1 cellular context compared by ENCODE assay signal in the genomic region with DNA sequence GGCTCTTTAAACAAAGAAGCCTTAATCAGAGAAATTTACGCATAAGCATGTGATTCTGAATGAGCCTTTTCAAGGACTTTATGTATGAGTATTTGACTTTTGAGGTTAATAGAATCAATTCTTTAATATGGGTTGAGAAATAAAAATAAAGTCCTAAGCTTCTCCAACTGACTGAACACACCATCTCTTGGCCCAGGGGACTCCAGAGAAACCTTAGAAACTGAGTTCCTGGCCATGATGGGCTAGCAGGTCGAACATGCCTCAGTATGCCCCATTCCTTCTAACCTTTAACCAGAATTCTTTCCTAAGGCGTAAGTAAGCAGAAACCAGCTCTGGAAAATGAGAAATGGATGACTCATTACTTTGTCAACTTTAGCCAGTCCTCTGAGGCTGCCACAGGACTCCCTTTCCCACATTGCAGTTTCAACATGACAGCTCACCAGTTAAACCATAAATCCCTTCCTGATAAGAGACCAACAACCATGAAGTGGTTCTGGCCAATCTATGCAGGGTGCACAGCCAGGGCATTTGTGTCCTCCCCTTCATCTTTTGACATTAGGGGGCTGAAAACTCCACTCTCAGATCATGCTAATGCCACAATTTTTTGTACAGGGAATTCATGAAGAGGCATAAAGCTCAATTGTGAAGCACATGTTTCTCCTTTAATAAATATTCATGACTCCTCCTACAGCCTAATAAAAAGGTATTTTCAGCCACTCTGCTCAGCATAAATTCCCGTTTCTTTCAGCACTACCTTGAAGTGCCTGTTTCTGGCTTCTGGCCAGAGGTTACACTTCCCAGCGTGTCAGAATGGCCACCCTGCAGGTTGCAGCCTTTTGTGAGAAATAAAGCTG.
TF ChIP-seq lines count a peak whose summit lies in the region.

No MANE protein-coding gene starts in this region.

TF ChIP-seq in HEK293, 187 proteins besides CTCF, POLR2A, EP300 and RAD21 (continued from another document):
- TF ChIP-seq TSHZ1 (tag by site-specific recombination; IDR thresholded peaks at IDR 0.05; ENCODE audit: borderline replicate concordance): peak; percentile 23; the same call in 1 of the 2 replicates
- no peak for TF ChIP-seq ZNF37A (tag by site-specific recombination; IDR thresholded peaks at IDR 0.05)
- TF ChIP-seq ZNF692 (tag by site-specific recombination; IDR thresholded peaks at IDR 0.05): 0 out of 2 replicates have a peak, but pooled peaks have one; percentile 17
- peak; percentile 38; the same call in 1 of the 2 replicates for TF ChIP-seq ATF2 (tag by site-specific recombination; IDR thresholded peaks at IDR 0.05; ENCODE audit: low read depth)
- TF ChIP-seq ZBTB11 (tag by site-specific recombination; conservative IDR thresholded peaks at IDR 0.05; ENCODE audit: low read depth): no peak
- TF ChIP-seq IKZF3 (tag by site-specific recombination; IDR thresholded peaks at IDR 0.05): peak; percentile 32; the same call in 1 of the 2 replicates
- TF ChIP-seq, protein P1, sequence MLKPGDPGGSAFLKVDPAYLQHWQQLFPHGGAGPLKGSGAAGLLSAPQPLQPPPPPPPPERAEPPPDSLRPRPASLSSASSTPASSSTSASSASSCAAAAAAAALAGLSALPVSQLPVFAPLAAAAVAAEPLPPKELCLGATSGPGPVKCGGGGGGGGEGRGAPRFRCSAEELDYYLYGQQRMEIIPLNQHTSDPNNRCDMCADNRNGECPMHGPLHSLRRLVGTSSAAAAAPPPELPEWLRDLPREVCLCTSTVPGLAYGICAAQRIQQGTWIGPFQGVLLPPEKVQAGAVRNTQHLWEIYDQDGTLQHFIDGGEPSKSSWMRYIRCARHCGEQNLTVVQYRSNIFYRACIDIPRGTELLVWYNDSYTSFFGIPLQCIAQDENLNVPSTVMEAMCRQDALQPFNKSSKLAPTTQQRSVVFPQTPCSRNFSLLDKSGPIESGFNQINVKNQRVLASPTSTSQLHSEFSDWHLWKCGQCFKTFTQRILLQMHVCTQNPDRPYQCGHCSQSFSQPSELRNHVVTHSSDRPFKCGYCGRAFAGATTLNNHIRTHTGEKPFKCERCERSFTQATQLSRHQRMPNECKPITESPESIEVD (tag by site-specific recombination; IDR thresholded peaks at IDR 0.05): peak; percentile 50; the same call in 1 of the 2 replicates
- TF ChIP-seq YY1 (tag by site-specific recombination; IDR thresholded peaks at IDR 0.05): no peak
- TF ChIP-seq ZSCAN30 (tag by site-specific recombination; IDR thresholded peaks at IDR 0.05): 0 out of 2 replicates have a peak, but pooled peaks have one; percentile 11
- peak; percentile 35; the same call in 1 of the 2 replicates for TF ChIP-seq ZNF629 (tag by site-specific recombination; IDR thresholded peaks at IDR 0.05)
- TF ChIP-seq PRDM10 (tag by site-specific recombination; IDR thresholded peaks at IDR 0.05): peak; percentile 89
- no peak for TF ChIP-seq ZNF121 (tag by site-specific recombination; IDR thresholded peaks at IDR 0.05)
- TF ChIP-seq SP7 (tag by site-specific recombination; IDR thresholded peaks at IDR 0.05): 0 out of 2 replicates have a peak, but pooled peaks have one; percentile 35
